ENCODE assay signal across 10 cellular contexts in the genomic region with DNA sequence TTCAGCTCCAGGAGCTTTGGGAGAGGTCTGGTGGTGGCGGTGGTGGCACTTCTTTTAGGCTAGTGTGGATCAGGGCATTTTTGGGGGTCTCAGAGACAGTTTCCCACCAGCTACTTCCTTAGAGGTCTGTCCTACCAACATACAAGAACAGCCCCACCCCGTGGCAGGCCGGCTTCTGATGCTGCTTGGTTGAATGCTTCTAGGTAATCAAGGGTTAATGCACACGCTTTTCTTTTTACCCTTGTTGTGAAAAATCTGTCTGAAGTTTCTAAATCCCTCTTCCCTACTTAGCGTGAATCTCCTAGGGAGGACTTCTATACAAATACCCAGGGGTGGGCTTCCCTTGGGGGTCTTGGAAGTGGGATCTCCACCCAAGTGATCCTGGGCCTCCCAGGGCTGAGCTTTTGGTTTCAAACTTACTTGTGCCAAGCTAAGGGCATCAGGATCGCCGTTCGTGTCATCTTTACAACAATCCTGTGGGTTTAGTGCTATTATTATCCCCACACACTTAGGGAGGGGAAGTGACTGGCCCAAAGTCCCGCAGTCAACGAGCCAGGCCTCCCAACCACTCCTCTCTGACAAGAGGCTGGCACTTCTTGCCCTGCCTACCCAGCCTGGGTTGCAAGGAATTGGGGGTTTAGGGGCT. TPM values are rescaled to one million over a fixed set of nuclear protein-coding genes. Genes with fewer than 3 reads are reported as not detected.
DNase-seq lines count a peak whose midpoint lies in the region; ATAC-seq and TF ChIP-seq lines count a peak whose summit lies in the region.
"Had no signal": no experiment of that assay in that cellular context is flagged by ENCODE, and none has a peak within 500 bp of the region (broad histone marks: within the 10 kb centered on the region; RNA-seq: fewer than 3 reads in every experiment).

No MANE protein-coding gene starts in this region.

- H3K36me3 ChIP-seq in Peyer's patch (no peaks in the 10 kb centered on the region), esophagus muscularis mucosa (no peaks in the 10 kb centered on the region)
- H3K36me3 ChIP-seq: MG63 had no signal

- H3K27me3 ChIP-seq in Peyer's patch (no peaks in the 10 kb centered on the region), esophagus muscularis mucosa (peaks cover 0 to 24% (median 0%) of the 10 kb centered on the region in 4 donors)
- H3K27me3 ChIP-seq: MG63 had no signal

- intact Hi-C loops in esophagus muscularis mucosa (cut with DNase I) (no loop called here), left colon (cut with DNase I, micrococcal nuclease) (no loop called here)

- TF ChIP-seq POLR2A in Peyer's patch (IDR thresholded peaks at IDR 0.05) (no peak), esophagus muscularis mucosa (IDR thresholded peaks at IDR 0.05; ENCODE audit: low read depth) (no peak)

- H3K27ac ChIP-seq in Peyer's patch (peak overlapping the region in 2 of 4 donors; percentile 27 to 91), esophagus muscularis mucosa (replicated peaks in 1 of 4) (no peak overlapping the region)
- H3K27ac ChIP-seq: epithelial cell of prostate had no signal

- peak overlapping the region; percentile 48 for H3K4me3 Mint-ChIP-seq in T-helper 1 cell treated with Interleukin-12 subunit alpha and Interleukin-12 subunit beta and Interleukin-4 antibody, amounts not matched to agents 30 μg/mL and 1 μg/mL, for 36 hours
- H3K4me3 Mint-ChIP-seq in stimulated activated effector memory CD8-positive, alpha-beta T cell treated with anti-CD3 and anti-CD28 coated beads, Interleukin-12 subunit alpha, Interleukin-12 subunit beta, amount 100 ng/mL, for 72 hours = peak overlapping the region; percentile 55

- TF ChIP-seq CTCF in Peyer's patch (IDR thresholded peaks at IDR 0.05) = no peak
- TF ChIP-seq CTCF in esophagus muscularis mucosa (IDR thresholded peaks at IDR 0.05) = no peak

- H3K27ac Mint-ChIP-seq in T-helper 1 cell treated with Interleukin-12 subunit alpha and Interleukin-12 subunit beta and Interleukin-4 antibody, amounts not matched to agents 30 μg/mL and 1 μg/mL, for 36 hours = no peak overlapping the region
- H3K27ac Mint-ChIP-seq in stimulated activated effector memory CD8-positive, alpha-beta T cell treated with anti-CD3 and anti-CD28 coated beads, Interleukin-12 subunit alpha, Interleukin-12 subunit beta, amount 100 ng/mL, for 72 hours = no peak overlapping the region

- TF ChIP-seq EP300 in esophagus muscularis mucosa (IDR thresholded peaks at IDR 0.05) = no peak

- 44% methylated on average over 10 of the region's 10 CpGs for WGBS in esophagus muscularis mucosa

- peaks cover 25% of the 10 kb centered on the region for H3K27me3 Mint-ChIP-seq in T-helper 1 cell treated with Interleukin-12 subunit alpha and Interleukin-12 subunit beta and Interleukin-4 antibody, amounts not matched to agents 30 μg/mL and 1 μg/mL, for 36 hours (ENCODE audit: low read depth)

- no peaks in the 10 kb centered on the region for H3K36me3 Mint-ChIP-seq in T-helper 1 cell treated with Interleukin-12 subunit alpha and Interleukin-12 subunit beta and Interleukin-4 antibody, amounts not matched to agents 30 μg/mL and 1 μg/mL, for 36 hours (ENCODE audit: low read depth)
- H3K36me3 Mint-ChIP-seq in stimulated activated effector memory CD8-positive, alpha-beta T cell treated with anti-CD3 and anti-CD28 coated beads, Interleukin-12 subunit alpha, Interleukin-12 subunit beta, amount 100 ng/mL, for 72 hours = no peaks in the 10 kb centered on the region

- H3K9me3 ChIP-seq in Peyer's patch (no peaks in the 10 kb centered on the region), esophagus muscularis mucosa (no peaks in the 10 kb centered on the region)
- H3K9me3 ChIP-seq: MG63 had no signal

- H3K4me1 ChIP-seq in Peyer's patch (peaks cover 0 to 36% (median 29%) of the 10 kb centered on the region in 4 donors), esophagus muscularis mucosa (peaks cover 15 to 45% (median 40%) of the 10 kb centered on the region in 4 donors)

- no peaks in the 10 kb centered on the region for H3K9me3 Mint-ChIP-seq in T-helper 1 cell treated with Interleukin-12 subunit alpha and Interleukin-12 subunit beta and Interleukin-4 antibody, amounts not matched to agents 30 μg/mL and 1 μg/mL, for 36 hours
- no peaks in the 10 kb centered on the region for H3K9me3 Mint-ChIP-seq in stimulated activated effector memory CD8-positive, alpha-beta T cell treated with anti-CD3 and anti-CD28 coated beads, Interleukin-12 subunit alpha, Interleukin-12 subunit beta, amount 100 ng/mL, for 72 hours

- DNase-seq in T-helper 1 cell = no peak
- peak in 1 of 3 donors; percentile 61 for DNase-seq in Peyer's patch
- no peak for DNase-seq in esophagus muscularis mucosa (ENCODE audit: extremely low spot score)
- no peak for DNase-seq in stimulated activated effector memory CD8-positive, alpha-beta T cell treated with anti-CD3 and anti-CD28 coated beads, Interleukin-12 subunit alpha, Interleukin-12 subunit beta, amount 100 ng/mL, for 72 hours (ENCODE audit: low spot score in 2 of 2)
- no peak for DNase-seq in left colon
- DNase-seq in NCI-H2081 treated with DMSO at 0.1 percent for 48 hours (lab: John Stamatoyannopoulos, UW) = no peak
- DNase-seq: MG63 had no signal

- peaks cover 28% of the 10 kb centered on the region for H3K4me1 Mint-ChIP-seq in T-helper 1 cell treated with Interleukin-12 subunit alpha and Interleukin-12 subunit beta and Interleukin-4 antibody, amounts not matched to agents 30 μg/mL and 1 μg/mL, for 36 hours (ENCODE audit: low read depth)
- peaks cover 34% of the 10 kb centered on the region for H3K4me1 Mint-ChIP-seq in stimulated activated effector memory CD8-positive, alpha-beta T cell treated with anti-CD3 and anti-CD28 coated beads, Interleukin-12 subunit alpha, Interleukin-12 subunit beta, amount 100 ng/mL, for 72 hours

- H3K4me3 ChIP-seq in Peyer's patch (peak overlapping the region in 3 of 4 donors; percentile 59 to 97 (median 95)), esophagus muscularis mucosa (peak overlapping the region; percentile 73 to 91 (median 86))

- no peak for ATAC-seq in stimulated activated effector memory CD8-positive, alpha-beta T cell treated with anti-CD3 and anti-CD28 coated beads, Interleukin-12 subunit alpha, Interleukin-12 subunit beta, amount 100 ng/mL, for 72 hours
- no peak for ATAC-seq in left colon
- ATAC-seq in HG02852 (IDR thresholded peaks at IDR 0.05; ENCODE audit: unreplicated experiment) = no peak

RNA-seq across cellular contexts. Expression of a gene that starts 1.7 kb away (rescaled TPM):
- total RNA-seq in Peyer's patch (10 to 100 TPM in 1 of 4 donors, 1 to 10 TPM in 3; 1.8 to 13.2 (median 2.7) TPM), esophagus muscularis mucosa (10 to 100 TPM in 1 of 4 donors, 1 to 10 TPM in 3; 3.7 to 10.9 (median 8.9) TPM), left colon (1 to 10 TPM; 3.2 to 3.3 TPM)
